21 cellular contexts compared by ENCODE assay signal in genomic region chr12:123011701-123012100, GRCh38.
"Had no signal": no experiment of that assay in that cellular context is flagged by ENCODE, and none has a peak within 500 bp of the region (broad histone marks: within the 10 kb centered on the region; RNA-seq: fewer than 3 reads in every experiment).

No MANE protein-coding gene starts in this region.

- H3K4me3 Mint-ChIP-seq: immature natural killer cell; naive thymus-derived CD4-positive, alpha-beta T cell; neural crest cell; stimulated activated naive B cell treated with anti-CD40 and anti-IgM and Interleukin-4, amounts not matched to agents 10 μg/mL and 1 μg/mL and 100 μg/mL, for 72 hours; stimulated activated naive CD8-positive, alpha-beta T cell treated with anti-CD3 and anti-CD28 coated beads, Interleukin-15, amount 100 ng/mL, for 72 hours had no signal

- H3K9ac ChIP-seq: parathyroid adenoma had no signal

- H3K9me3 Mint-ChIP-seq: immature natural killer cell; naive thymus-derived CD4-positive, alpha-beta T cell; neural crest cell; stimulated activated naive B cell treated with anti-CD40 and anti-IgM and Interleukin-4, amounts not matched to agents 10 μg/mL and 1 μg/mL and 100 μg/mL, for 72 hours; stimulated activated naive CD8-positive, alpha-beta T cell treated with anti-CD3 and anti-CD28 coated beads, Interleukin-15, amount 100 ng/mL, for 72 hours had no signal

- H3K4me1 Mint-ChIP-seq: neural crest cell; stimulated activated naive B cell treated with anti-CD40 and anti-IgM and Interleukin-4, amounts not matched to agents 10 μg/mL and 1 μg/mL and 100 μg/mL, for 72 hours; stimulated activated naive CD8-positive, alpha-beta T cell treated with anti-CD3 and anti-CD28 coated beads, Interleukin-15, amount 100 ng/mL, for 72 hours had no signal

- DNase-seq: cerebellar nuclear complex; colonic mucosa; effector CD8-positive, alpha-beta T cell; foreskin keratinocyte; immature natural killer cell; kidney; left cardiac atrium; left ventricle myocardium inferior; naive thymus-derived CD4-positive, alpha-beta T cell; occipital lobe; retina; right lobe of liver; stimulated activated CD4-positive, alpha-beta T cell treated with anti-CD3 and anti-CD28 coated beads, Interleukin-4, amount 100 ng/mL, for 1 hour; stimulated activated naive B cell treated with anti-CD40 and anti-IgM and Interleukin-4, amounts not matched to agents 10 μg/mL and 1 μg/mL and 100 μg/mL, for 72 hours; stimulated activated naive CD8-positive, alpha-beta T cell treated with anti-CD3 and anti-CD28 coated beads, Interleukin-15, amount 100 ng/mL, for 72 hours; testis had no signal

- H3K9me3 ChIP-seq: colonic mucosa, left ventricle myocardium inferior, prostate gland, right lobe of liver, testis, tibial nerve had no signal

- H3K27me3 Mint-ChIP-seq: naive thymus-derived CD4-positive, alpha-beta T cell; stimulated activated naive B cell treated with anti-CD40 and anti-IgM and Interleukin-4, amounts not matched to agents 10 μg/mL and 1 μg/mL and 100 μg/mL, for 72 hours; stimulated activated naive CD8-positive, alpha-beta T cell treated with anti-CD3 and anti-CD28 coated beads, Interleukin-15, amount 100 ng/mL, for 72 hours had no signal

- H3K4me3 ChIP-seq: colonic mucosa, left ventricle myocardium inferior, prostate gland, right lobe of liver, testis, tibial nerve had no signal

- H3K27ac ChIP-seq: colonic mucosa, foreskin keratinocyte, left ventricle myocardium inferior, parathyroid adenoma, prostate gland, right lobe of liver, testis, tibial nerve had no signal

- H2AFZ ChIP-seq: parathyroid adenoma had no signal

- H3K36me3 ChIP-seq: colonic mucosa, prostate gland had no signal

- H3K4me1 ChIP-seq: colonic mucosa, foreskin keratinocyte, parathyroid adenoma, prostate gland, right lobe of liver, testis, tibial nerve had no signal

- ATAC-seq: esophagus mucosa; foreskin keratinocyte; left cardiac atrium; naive thymus-derived CD4-positive, alpha-beta T cell; right lobe of liver; stimulated activated naive B cell treated with anti-CD40 and anti-IgM and Interleukin-4, amounts not matched to agents 10 μg/mL and 1 μg/mL and 100 μg/mL, for 72 hours; stimulated activated naive CD8-positive, alpha-beta T cell treated with anti-CD3 and anti-CD28 coated beads, Interleukin-15, amount 100 ng/mL, for 72 hours had no signal

- H3K27me3 ChIP-seq: colonic mucosa, foreskin keratinocyte, right lobe of liver, testis, tibial nerve had no signal
